ENCODE assay signal across 9 cellular contexts in the genomic region with DNA sequence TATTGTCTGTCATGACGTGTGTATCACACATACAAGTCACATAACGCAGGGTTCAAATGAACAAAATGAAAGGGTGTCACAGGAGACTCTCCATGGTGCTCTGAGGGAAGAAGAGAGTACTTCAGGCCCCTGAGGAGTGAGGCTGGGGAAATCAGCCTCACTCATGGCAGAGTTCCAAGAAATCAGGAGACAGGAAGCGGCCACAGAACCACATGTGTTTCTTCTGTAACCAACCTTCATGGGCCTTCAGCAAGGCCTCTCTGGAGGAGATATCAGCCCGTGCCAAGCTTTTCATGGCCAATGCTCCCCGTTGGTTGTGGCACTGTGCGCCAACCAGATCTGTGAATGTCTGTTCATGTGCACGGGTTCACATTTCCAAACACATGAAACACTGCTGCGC.
DNase-seq lines count a peak whose midpoint lies in the region; ATAC-seq, FAIRE-seq and TF ChIP-seq lines count a peak whose summit lies in the region.
"Had no signal": no experiment of that assay in that cellular context is flagged by ENCODE, and none has a peak within 500 bp of the region (broad histone marks: within the 10 kb centered on the region; RNA-seq: fewer than 3 reads in every experiment).

No MANE protein-coding gene starts in this region.

- FAIRE-seq in GM12891 (lab: Jason Lieb, UNC) = no peak

- no peak for ATAC-seq in GM18873 (IDR thresholded peaks at IDR 0.05; ENCODE audit: low FRiP score, unreplicated experiment)
- ATAC-seq: left colon had no signal

- no peak for TF ChIP-seq POLR2A in GM12891 (IDR thresholded peaks at IDR 0.05; ENCODE audit: low read depth, low read length)

- no peak overlapping the region for H3K4me3 ChIP-seq in AG10803 (ENCODE audit: low read length)
- H3K4me3 ChIP-seq in fibroblast of the aortic adventitia (ENCODE audit: low read depth, low read length) = no peak overlapping the region

- H3K9me3 Mint-ChIP-seq in T-helper 1 cell treated with Interleukin-12 subunit alpha and Interleukin-12 subunit beta and Interleukin-4 antibody, amounts not matched to agents 30 μg/mL and 1 μg/mL, for 36 hours = peaks cover 36% of the 10 kb centered on the region

- H3K4me3 Mint-ChIP-seq in T-helper 1 cell treated with Interleukin-12 subunit alpha and Interleukin-12 subunit beta and Interleukin-4 antibody, amounts not matched to agents 30 μg/mL and 1 μg/mL, for 36 hours = peak overlapping the region; percentile 16

- H3K36me3 Mint-ChIP-seq in T-helper 1 cell treated with Interleukin-12 subunit alpha and Interleukin-12 subunit beta and Interleukin-4 antibody, amounts not matched to agents 30 μg/mL and 1 μg/mL, for 36 hours (ENCODE audit: low read depth) = peaks cover 30% of the 10 kb centered on the region

- H3K27me3 Mint-ChIP-seq in T-helper 1 cell treated with Interleukin-12 subunit alpha and Interleukin-12 subunit beta and Interleukin-4 antibody, amounts not matched to agents 30 μg/mL and 1 μg/mL, for 36 hours (ENCODE audit: low read depth) = no peaks in the 10 kb centered on the region

- DNase-seq in AG10803 (ENCODE audit: low read depth) (peak; percentile 58), ELR (ENCODE audit: low read depth) (peak; percentile 13), fibroblast of the aortic adventitia (ENCODE audit: low read depth) (peak; percentile 22), OCI-M2 (lab: John Stamatoyannopoulos, UW; ENCODE audit: unreplicated experiment) (no peak), hepatic stellate cell (ENCODE audit: low spot score) (no peak), GM12891 (ENCODE audit: insufficient read length, low spot score) (no peak)
- DNase-seq: left colon had no signal

- H3K4me1 Mint-ChIP-seq in T-helper 1 cell treated with Interleukin-12 subunit alpha and Interleukin-12 subunit beta and Interleukin-4 antibody, amounts not matched to agents 30 μg/mL and 1 μg/mL, for 36 hours (ENCODE audit: low read depth) = peaks cover 31% of the 10 kb centered on the region

- TF ChIP-seq CTCF in AG10803 (conservative IDR thresholded peaks at IDR 0.05; ENCODE audit: low read length) = no peak
- no peak for TF ChIP-seq CTCF in fibroblast of the aortic adventitia (IDR thresholded peaks at IDR 0.05; ENCODE audit: insufficient read depth, low read length)

- peak overlapping the region; percentile 57 for H3K27ac Mint-ChIP-seq in T-helper 1 cell treated with Interleukin-12 subunit alpha and Interleukin-12 subunit beta and Interleukin-4 antibody, amounts not matched to agents 30 μg/mL and 1 μg/mL, for 36 hours

TF ChIP-seq in GM12891, 5 proteins besides CTCF, POLR2A, EP300 and RAD21:
- TF ChIP-seq SPI1 (IDR thresholded peaks at IDR 0.05; ENCODE audit: low read depth, low read length) = no peak
- no peak for TF ChIP-seq POLR2AphosphoS5 (IDR thresholded peaks at IDR 0.05; ENCODE audit: low read depth, low read length)
- no peak for TF ChIP-seq TAF1 (IDR thresholded peaks at IDR 0.05; ENCODE audit: low read depth, low read length)
- TF ChIP-seq PAX5 (IDR thresholded peaks at IDR 0.05; ENCODE audit: insufficient read depth, low read length, severe bottlenecking) = no peak
- no peak for TF ChIP-seq POU2F2 (IDR thresholded peaks at IDR 0.05; ENCODE audit: low read depth, low read length)

Comparison
In these comparisons a context has a peak if more than half of its experiments do, and no peak if none do; other contexts are left out.
1. DNase-seq: peak in AG10803 (single experiment), ELR (single experiment) and fibroblast of the aortic adventitia (single experiment); none in OCI-M2 (single experiment), hepatic stellate cell (single experiment) and GM12891 (single experiment).